In the genomic region with DNA sequence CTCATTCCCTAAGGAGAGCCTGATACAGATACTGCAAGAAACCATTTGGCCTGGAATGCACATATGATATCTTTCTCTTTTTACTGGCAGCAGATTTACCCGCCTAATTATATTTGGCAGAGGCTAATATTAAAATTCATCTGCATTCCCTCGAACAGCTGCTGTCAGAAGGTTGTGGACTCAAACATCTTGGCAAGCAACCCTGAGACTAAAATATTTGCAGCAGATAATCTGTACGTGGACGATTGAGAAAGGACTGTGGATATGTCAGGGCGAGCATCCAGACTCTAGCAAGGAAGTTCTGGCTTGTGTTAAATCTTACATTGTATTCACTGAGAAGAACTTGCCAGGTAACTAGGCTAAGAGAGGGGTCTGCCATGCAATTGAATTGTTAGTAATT, we compare ENCODE assay signal across 2 cellular contexts.
TF ChIP-seq lines count a peak whose summit lies in the region.

No MANE protein-coding gene starts in this region.

TF ChIP-seq in SK-N-SH treated with all-trans-retinoic acid at 6 μM for 48 hours, 23 proteins besides CTCF, POLR2A, EP300 and RAD21 (continued from another document):
- TF ChIP-seq, protein P1, sequence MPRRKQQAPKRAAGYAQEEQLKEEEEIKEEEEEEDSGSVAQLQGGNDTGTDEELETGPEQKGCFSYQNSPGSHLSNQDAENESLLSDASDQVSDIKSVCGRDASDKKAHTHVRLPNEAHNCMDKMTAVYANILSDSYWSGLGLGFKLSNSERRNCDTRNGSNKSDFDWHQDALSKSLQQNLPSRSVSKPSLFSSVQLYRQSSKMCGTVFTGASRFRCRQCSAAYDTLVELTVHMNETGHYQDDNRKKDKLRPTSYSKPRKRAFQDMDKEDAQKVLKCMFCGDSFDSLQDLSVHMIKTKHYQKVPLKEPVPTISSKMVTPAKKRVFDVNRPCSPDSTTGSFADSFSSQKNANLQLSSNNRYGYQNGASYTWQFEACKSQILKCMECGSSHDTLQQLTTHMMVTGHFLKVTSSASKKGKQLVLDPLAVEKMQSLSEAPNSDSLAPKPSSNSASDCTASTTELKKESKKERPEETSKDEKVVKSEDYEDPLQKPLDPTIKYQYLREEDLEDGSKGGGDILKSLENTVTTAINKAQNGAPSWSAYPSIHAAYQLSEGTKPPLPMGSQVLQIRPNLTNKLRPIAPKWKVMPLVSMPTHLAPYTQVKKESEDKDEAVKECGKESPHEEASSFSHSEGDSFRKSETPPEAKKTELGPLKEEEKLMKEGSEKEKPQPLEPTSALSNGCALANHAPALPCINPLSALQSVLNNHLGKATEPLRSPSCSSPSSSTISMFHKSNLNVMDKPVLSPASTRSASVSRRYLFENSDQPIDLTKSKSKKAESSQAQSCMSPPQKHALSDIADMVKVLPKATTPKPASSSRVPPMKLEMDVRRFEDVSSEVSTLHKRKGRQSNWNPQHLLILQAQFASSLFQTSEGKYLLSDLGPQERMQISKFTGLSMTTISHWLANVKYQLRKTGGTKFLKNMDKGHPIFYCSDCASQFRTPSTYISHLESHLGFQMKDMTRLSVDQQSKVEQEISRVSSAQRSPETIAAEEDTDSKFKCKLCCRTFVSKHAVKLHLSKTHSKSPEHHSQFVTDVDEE (CRISPR knock-in tag; IDR thresholded peaks at IDR 0.05), result peak; percentile 41; the same call in 1 of the 2 replicates
- TF ChIP-seq, protein P2, sequence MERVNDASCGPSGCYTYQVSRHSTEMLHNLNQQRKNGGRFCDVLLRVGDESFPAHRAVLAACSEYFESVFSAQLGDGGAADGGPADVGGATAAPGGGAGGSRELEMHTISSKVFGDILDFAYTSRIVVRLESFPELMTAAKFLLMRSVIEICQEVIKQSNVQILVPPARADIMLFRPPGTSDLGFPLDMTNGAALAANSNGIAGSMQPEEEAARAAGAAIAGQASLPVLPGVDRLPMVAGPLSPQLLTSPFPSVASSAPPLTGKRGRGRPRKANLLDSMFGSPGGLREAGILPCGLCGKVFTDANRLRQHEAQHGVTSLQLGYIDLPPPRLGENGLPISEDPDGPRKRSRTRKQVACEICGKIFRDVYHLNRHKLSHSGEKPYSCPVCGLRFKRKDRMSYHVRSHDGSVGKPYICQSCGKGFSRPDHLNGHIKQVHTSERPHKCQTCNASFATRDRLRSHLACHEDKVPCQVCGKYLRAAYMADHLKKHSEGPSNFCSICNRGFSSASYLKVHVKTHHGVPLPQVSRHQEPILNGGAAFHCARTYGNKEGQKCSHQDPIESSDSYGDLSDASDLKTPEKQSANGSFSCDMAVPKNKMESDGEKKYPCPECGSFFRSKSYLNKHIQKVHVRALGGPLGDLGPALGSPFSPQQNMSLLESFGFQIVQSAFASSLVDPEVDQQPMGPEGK (CRISPR knock-in tag; IDR thresholded peaks at IDR 0.05; ENCODE audit: borderline replicate concordance), result no peak
TF ChIP-seq in SK-N-SH treated with all-trans-retinoic acid at 6 μM for 48 hours: peak in this region for 2.

TF ChIP-seq in SK-N-SH, 30 proteins besides CTCF, POLR2A, EP300 and RAD21 (continued from another document):
- no peak for TF ChIP-seq USF1 (IDR thresholded peaks at IDR 0.05; ENCODE audit: borderline replicate concordance, low read depth)
- no peak for TF ChIP-seq SMC3 (IDR thresholded peaks at IDR 0.05; ENCODE audit: low read depth, low read length)
- TF ChIP-seq NRF1 (IDR thresholded peaks at IDR 0.05; ENCODE audit: low read depth, low read length), result no peak
- TF ChIP-seq YY1 (IDR thresholded peaks at IDR 0.05; ENCODE audit: low read depth), result no peak
- no peak for TF ChIP-seq TEAD4 (IDR thresholded peaks at IDR 0.05; ENCODE audit: borderline replicate concordance, insufficient read depth)
